9 cellular contexts compared by ENCODE assay signal in the genomic region with DNA sequence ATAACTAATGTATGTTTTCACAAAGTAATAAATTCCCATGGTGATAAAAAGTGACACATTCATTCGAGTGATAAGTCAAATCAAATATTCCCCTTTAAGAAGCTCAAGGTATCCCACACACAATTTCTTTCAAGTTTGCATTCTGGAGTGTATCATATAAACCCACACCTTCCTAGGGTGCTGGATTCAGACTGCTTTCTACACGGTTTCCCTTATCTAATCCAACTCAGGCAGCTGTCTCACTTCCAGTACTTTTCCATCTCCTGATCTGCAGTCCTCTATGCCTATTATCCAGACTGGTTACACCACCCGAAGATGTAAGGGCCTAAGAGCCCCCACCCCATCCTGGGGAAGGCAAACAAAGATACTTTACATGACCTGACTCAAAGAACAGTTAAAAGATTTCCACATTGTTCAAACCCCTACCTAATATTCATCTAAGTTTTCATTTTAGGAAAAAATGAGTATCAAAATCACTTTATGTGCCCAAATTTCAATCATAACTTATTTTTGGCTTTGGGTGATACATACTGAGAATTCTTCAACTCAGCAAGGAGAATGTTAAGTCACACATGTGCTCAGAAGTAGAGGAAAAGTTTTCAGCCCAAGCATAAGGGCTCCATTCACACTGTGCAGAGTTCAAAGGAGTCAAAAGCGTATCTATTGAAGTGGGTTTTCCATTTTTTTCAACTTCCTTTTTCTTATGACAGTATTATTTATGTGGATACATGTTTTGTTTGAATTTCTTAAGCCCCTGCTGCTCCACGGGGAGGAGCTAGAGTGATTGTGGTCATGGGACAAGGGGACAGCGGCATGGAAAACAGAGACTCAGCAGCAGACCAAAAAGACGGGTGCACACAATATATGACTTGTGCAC. TPM values are rescaled to one million over a fixed set of nuclear protein-coding genes. Genes with fewer than 3 reads are reported as not detected.
A peak's percentile ranks its signal among the peaks of the same experiment; 100 is the strongest.
DNase-seq lines count a peak whose midpoint lies in the region; ATAC-seq and TF ChIP-seq lines count a peak whose summit lies in the region.
"Had no signal": no experiment of that assay in that cellular context is flagged by ENCODE, and none has a peak within 500 bp of the region (broad histone marks: within the 10 kb centered on the region; RNA-seq: fewer than 3 reads in every experiment).

No MANE protein-coding gene starts in this region.

- H3K4me3 ChIP-seq in adrenal gland = peak overlapping the region in 1 of 4 donors; percentile 2

- no peak for TF ChIP-seq POLR2A in adrenal gland (IDR thresholded peaks at IDR 0.05)

- DNase-seq in NCI-H510A treated with DMSO at 0.1 percent for 48 hours (lab: John Stamatoyannopoulos, UW) (peak; percentile 55), NCI-H510A (lab: John Stamatoyannopoulos, UW) (no peak), NOMO-1 treated with dmso at 0.1 percent for 144 hours (lab: John Stamatoyannopoulos, UW; ENCODE audit: unreplicated experiment) (peak; percentile 71), adrenal gland (peak in 5 of 7 donors; percentile 30 to 72 (median 46)), left kidney (ENCODE audit: low read depth, low spot score) (peak; percentile 66)
- DNase-seq in stimulated activated naive CD4-positive, alpha-beta T cell (lab: John Stamatoyannopoulos, UW) = peak; percentile 17 to 58 (median 38)

- no peak for TF ChIP-seq CTCF in adrenal gland (IDR thresholded peaks at IDR 0.05)

- peak overlapping the region; percentile 5 to 98 (median 88) for H3K27ac ChIP-seq in adrenal gland
- H3K27ac ChIP-seq: C4-2B had no signal

- H3K36me3 ChIP-seq in adrenal gland (replicated peaks in 1 of 2) = no peaks in the 10 kb centered on the region

- intact Hi-C loops in adrenal gland (cut with DNase I) = loop anchor here in 1 of 2 donors (5.0 kb wide), 1 partner anchor 43 kb away; the partner anchor contains the start of gene CORO1C

- peaks cover 55 to 73% of the 10 kb centered on the region in 2 donors for H3K4me1 ChIP-seq in adrenal gland (replicated peaks in 1 of 2)

- no peaks in the 10 kb centered on the region for H3K27me3 ChIP-seq in adrenal gland

- ATAC-seq in GM18858 (IDR thresholded peaks at IDR 0.05; ENCODE audit: unreplicated experiment) = no peak
- no peak for ATAC-seq in HG02870 (IDR thresholded peaks at IDR 0.05; ENCODE audit: unreplicated experiment)

- WGBS in adrenal gland, 4 donors = 25 to 30% (median 27%) methylated on average over 7 of the region's 7 CpGs

- no peaks in the 10 kb centered on the region for H3K9me3 ChIP-seq in adrenal gland (replicated peaks in 1 of 3)

RNA-seq across cellular contexts. Expression of gene CORO1C, which starts 41.8 kb away (rescaled TPM):
- total RNA-seq in adrenal gland = 100 to 1,000 TPM in 2 of 8 donors, 10 to 100 TPM in 6; 57.3 to 124 (median 84.8) TPM
- 10 to 100 TPM; 17.4 to 57.1 (median 32.3) TPM for polyA plus RNA-seq in adrenal gland

RNA-seq across cellular contexts. Expression of gene SELPLG, which starts 55.9 kb away (rescaled TPM):
- 10 to 100 TPM in 7 of 8 donors, 1 to 10 TPM in 1; 9.4 to 46.1 (median 16.0) TPM for total RNA-seq in adrenal gland
- 1 to 10 TPM; 3.3 to 4.8 (median 3.8) TPM for polyA plus RNA-seq in adrenal gland
